ENCODE assay signal across 3 cellular contexts in the genomic region with DNA sequence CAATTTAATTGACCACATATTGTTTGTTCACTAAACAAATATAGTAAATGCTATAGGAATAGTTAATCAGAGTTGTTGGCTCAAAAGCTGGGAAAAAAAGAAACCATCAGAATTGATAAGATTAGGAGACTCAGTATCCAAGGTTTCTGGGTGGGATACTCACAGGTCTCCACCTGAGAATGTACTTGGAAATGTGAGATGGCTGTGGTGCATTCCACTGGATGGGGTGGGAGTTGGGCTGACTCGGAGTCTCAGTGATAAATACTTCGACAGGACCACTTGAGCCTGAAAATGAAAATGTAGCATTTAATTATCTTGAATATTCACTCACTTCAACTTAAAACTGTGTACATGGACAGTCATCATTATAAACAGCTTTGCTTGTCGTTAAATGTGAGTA.
TF ChIP-seq lines count a peak whose summit lies in the region.

No MANE protein-coding gene starts in this region.

TF ChIP-seq in SK-N-SH, 30 proteins besides CTCF, POLR2A, EP300 and RAD21:
- TF ChIP-seq EZH2phosphoT487 (IDR thresholded peaks at IDR 0.05; ENCODE audit: borderline replicate concordance, low read depth) (no peak), RCOR1 (IDR thresholded peaks at IDR 0.05; ENCODE audit: low read length) (no peak), PBX3 (IDR thresholded peaks at IDR 0.05) (no peak), CHD2 (IDR thresholded peaks at IDR 0.05; ENCODE audit: low read length, partially characterized antibody) (no peak), FOXJ3 (CRISPR knock-in tag; IDR thresholded peaks at IDR 0.05) (no peak), GABPA (IDR thresholded peaks at IDR 0.05; ENCODE audit: low read depth) (no peak)

TF ChIP-seq in SK-N-SH treated with all-trans-retinoic acid at 6 μM for 48 hours, 23 proteins besides CTCF, POLR2A, EP300 and RAD21:
- TF ChIP-seq PPARA (CRISPR knock-in tag; IDR thresholded peaks at IDR 0.05; ENCODE audit: borderline replicate concordance) (no peak), ZFP3 (CRISPR knock-in tag; IDR thresholded peaks at IDR 0.05) (no peak), ZC3H10 (CRISPR knock-in tag; IDR thresholded peaks at IDR 0.05) (no peak), ARNTL (CRISPR knock-in tag; IDR thresholded peaks at IDR 0.05; ENCODE audit: borderline replicate concordance, low read depth) (no peak), ZFP30 (CRISPR knock-in tag; IDR thresholded peaks at IDR 0.05) (no peak), TOX (CRISPR knock-in tag; IDR thresholded peaks at IDR 0.05; ENCODE audit: borderline replicate concordance) (no peak), ESRRG (CRISPR knock-in tag; IDR thresholded peaks at IDR 0.05) (no peak)
- TF ChIP-seq, protein P1, sequence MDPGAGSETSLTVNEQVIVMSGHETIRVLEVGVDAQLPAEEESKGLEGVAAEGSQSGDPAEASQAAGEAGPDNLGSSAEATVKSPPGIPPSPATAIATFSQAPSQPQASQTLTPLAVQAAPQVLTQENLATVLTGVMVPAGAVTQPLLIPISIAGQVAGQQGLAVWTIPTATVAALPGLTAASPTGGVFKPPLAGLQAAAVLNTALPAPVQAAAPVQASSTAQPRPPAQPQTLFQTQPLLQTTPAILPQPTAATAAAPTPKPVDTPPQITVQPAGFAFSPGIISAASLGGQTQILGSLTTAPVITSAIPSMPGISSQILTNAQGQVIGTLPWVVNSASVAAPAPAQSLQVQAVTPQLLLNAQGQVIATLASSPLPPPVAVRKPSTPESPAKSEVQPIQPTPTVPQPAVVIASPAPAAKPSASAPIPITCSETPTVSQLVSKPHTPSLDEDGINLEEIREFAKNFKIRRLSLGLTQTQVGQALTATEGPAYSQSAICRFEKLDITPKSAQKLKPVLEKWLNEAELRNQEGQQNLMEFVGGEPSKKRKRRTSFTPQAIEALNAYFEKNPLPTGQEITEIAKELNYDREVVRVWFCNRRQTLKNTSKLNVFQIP (CRISPR knock-in tag; IDR thresholded peaks at IDR 0.05; ENCODE audit: borderline replicate concordance, low read depth): no peak
- TF ChIP-seq, protein P2, sequence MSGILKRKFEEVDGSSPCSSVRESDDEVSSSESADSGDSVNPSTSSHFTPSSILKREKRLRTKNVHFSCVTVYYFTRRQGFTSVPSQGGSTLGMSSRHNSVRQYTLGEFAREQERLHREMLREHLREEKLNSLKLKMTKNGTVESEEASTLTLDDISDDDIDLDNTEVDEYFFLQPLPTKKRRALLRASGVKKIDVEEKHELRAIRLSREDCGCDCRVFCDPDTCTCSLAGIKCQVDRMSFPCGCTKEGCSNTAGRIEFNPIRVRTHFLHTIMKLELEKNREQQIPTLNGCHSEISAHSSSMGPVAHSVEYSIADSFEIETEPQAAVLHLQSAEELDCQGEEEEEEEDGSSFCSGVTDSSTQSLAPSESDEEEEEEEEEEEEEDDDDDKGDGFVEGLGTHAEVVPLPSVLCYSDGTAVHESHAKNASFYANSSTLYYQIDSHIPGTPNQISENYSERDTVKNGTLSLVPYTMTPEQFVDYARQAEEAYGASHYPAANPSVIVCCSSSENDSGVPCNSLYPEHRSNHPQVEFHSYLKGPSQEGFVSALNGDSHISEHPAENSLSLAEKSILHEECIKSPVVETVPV (CRISPR knock-in tag; IDR thresholded peaks at IDR 0.05): no peak
- TF ChIP-seq, protein P3, sequence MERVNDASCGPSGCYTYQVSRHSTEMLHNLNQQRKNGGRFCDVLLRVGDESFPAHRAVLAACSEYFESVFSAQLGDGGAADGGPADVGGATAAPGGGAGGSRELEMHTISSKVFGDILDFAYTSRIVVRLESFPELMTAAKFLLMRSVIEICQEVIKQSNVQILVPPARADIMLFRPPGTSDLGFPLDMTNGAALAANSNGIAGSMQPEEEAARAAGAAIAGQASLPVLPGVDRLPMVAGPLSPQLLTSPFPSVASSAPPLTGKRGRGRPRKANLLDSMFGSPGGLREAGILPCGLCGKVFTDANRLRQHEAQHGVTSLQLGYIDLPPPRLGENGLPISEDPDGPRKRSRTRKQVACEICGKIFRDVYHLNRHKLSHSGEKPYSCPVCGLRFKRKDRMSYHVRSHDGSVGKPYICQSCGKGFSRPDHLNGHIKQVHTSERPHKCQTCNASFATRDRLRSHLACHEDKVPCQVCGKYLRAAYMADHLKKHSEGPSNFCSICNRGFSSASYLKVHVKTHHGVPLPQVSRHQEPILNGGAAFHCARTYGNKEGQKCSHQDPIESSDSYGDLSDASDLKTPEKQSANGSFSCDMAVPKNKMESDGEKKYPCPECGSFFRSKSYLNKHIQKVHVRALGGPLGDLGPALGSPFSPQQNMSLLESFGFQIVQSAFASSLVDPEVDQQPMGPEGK (CRISPR knock-in tag; IDR thresholded peaks at IDR 0.05; ENCODE audit: borderline replicate concordance): no peak
- TF ChIP-seq, protein P4, sequence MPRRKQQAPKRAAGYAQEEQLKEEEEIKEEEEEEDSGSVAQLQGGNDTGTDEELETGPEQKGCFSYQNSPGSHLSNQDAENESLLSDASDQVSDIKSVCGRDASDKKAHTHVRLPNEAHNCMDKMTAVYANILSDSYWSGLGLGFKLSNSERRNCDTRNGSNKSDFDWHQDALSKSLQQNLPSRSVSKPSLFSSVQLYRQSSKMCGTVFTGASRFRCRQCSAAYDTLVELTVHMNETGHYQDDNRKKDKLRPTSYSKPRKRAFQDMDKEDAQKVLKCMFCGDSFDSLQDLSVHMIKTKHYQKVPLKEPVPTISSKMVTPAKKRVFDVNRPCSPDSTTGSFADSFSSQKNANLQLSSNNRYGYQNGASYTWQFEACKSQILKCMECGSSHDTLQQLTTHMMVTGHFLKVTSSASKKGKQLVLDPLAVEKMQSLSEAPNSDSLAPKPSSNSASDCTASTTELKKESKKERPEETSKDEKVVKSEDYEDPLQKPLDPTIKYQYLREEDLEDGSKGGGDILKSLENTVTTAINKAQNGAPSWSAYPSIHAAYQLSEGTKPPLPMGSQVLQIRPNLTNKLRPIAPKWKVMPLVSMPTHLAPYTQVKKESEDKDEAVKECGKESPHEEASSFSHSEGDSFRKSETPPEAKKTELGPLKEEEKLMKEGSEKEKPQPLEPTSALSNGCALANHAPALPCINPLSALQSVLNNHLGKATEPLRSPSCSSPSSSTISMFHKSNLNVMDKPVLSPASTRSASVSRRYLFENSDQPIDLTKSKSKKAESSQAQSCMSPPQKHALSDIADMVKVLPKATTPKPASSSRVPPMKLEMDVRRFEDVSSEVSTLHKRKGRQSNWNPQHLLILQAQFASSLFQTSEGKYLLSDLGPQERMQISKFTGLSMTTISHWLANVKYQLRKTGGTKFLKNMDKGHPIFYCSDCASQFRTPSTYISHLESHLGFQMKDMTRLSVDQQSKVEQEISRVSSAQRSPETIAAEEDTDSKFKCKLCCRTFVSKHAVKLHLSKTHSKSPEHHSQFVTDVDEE (CRISPR knock-in tag; IDR thresholded peaks at IDR 0.05): no peak

TF ChIP-seq in H1, 55 proteins besides CTCF, POLR2A, EP300 and RAD21:
- TF ChIP-seq TEAD4 (IDR thresholded peaks at IDR 0.05; ENCODE audit: low read depth, low read length) (0 out of 2 replicates have a peak, but pooled peaks have one; percentile 48), SAP30 (IDR thresholded peaks at IDR 0.05; ENCODE audit: insufficient read depth, insufficient replicate concordance, low read length) (no peak)
